In the genomic region with DNA sequence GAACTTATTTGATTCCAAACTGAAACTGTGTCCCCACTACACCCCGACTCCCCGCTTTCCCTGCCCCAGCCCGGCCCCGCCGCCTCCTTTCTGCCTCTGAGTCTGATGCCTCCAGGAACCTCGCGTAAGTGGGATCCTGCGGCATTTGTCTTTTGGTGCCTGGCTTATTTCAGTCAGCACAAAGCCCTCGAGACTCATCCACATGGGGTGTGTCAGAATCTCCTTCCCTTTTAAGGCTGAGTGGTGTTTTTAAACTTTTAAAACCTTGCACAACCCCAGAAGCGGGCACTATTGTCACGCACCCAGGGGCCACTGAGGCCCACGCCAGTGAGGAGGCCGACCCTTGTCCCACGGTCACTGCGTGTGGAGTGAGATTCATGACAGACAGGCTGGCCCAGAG, we compare ENCODE assay signal across 8 cellular contexts.
A peak's percentile ranks its signal among the peaks of the same experiment; 100 is the strongest.
DNase-seq lines count a peak whose midpoint lies in the region; ATAC-seq and TF ChIP-seq lines count a peak whose summit lies in the region.
"Not testable (repeated sequence)": the region's sequence is repeated elsewhere in the genome, so short reads cannot be mapped to it uniquely, and the experiment has no call there.

No MANE protein-coding gene starts in this region.

- peak overlapping the region in 17 of 21 experiments; percentile 2 to 81 (median 66) for H3K27ac ChIP-seq in skin epidermis
- peak overlapping the region; percentile 93 for H3K27ac ChIP-seq in vagina

- peaks cover 13% of the 10 kb centered on the region for H3K27me3 Mint-ChIP-seq in nephron (ENCODE audit: low read depth)

- H3K27ac Mint-ChIP-seq in nephron = peak overlapping the region; percentile 93 to 99 (median 97)

- not testable (repeated sequence) for H3K36me3 Mint-ChIP-seq in nephron (ENCODE audit: low read depth)

- not testable (repeated sequence) for H3K4me3 ChIP-seq in choroid plexus epithelial cell (ENCODE audit: low read depth, low read length); foreskin fibroblast (ENCODE audit: low read depth in 1 of 2, low read length in 2 of 2); skin epidermis
- peak overlapping the region in 1 of 2 donors; percentile 6 for H3K4me3 ChIP-seq in vagina

- TF ChIP-seq POLR2A in vagina (IDR thresholded peaks at IDR 0.05) = not testable (repeated sequence)

- H3K4me1 ChIP-seq in vagina = peaks cover 38% of the 10 kb centered on the region

- peaks cover 56% of the 10 kb centered on the region for H3K4me1 Mint-ChIP-seq in nephron

- H3K36me3 ChIP-seq in vagina = not testable (repeated sequence)

- not testable (repeated sequence) for H3K9me3 ChIP-seq in vagina

- not testable (repeated sequence) for TF ChIP-seq CTCF in choroid plexus epithelial cell (conservative IDR thresholded peaks at IDR 0.05; ENCODE audit: low read depth, low read length); foreskin fibroblast (IDR thresholded peaks at IDR 0.05; ENCODE audit: low read depth, low read length); nephron (IDR thresholded peaks at IDR 0.05; ENCODE audit: unreplicated experiment in 3 of 3); vagina (IDR thresholded peaks at IDR 0.05)

- H3K27me3 ChIP-seq in vagina = not testable (repeated sequence)

- not testable (repeated sequence) for H3K4me3 Mint-ChIP-seq in nephron

- ATAC-seq in left lobe of liver = not testable (repeated sequence)

- peak; percentile 24 for DNase-seq in ELR (ENCODE audit: low read depth)
- DNase-seq in activated CD4-positive, CD25-positive, alpha-beta regulatory T cell treated with anti-CD3 and anti-CD28 coated beads, Interleukin-2, amount 50 U/mL, for 72 hours = peak; percentile 4
- peak; percentile 25 for DNase-seq in choroid plexus epithelial cell (ENCODE audit: low read depth)
- DNase-seq in foreskin fibroblast = peak; percentile 54 to 73
- DNase-seq in left lobe of liver (ENCODE audit: low spot score) = peak; percentile 41
- DNase-seq in vagina (ENCODE audit: extremely low spot score in 2 of 2) = peak in 1 of 2 donors; percentile 88

- not testable (repeated sequence) for H3K9me3 Mint-ChIP-seq in nephron

- intact Hi-C loops in vagina (cut with DNase I) = not testable (repeated sequence)
